34 cellular contexts compared by ENCODE assay signal in genomic region chr5:88772047-88772446, GRCh38.
"Had no signal": no experiment of that assay in that cellular context is flagged by ENCODE, and none has a peak within 500 bp of the region (broad histone marks: within the 10 kb centered on the region; RNA-seq: fewer than 3 reads in every experiment).

No MANE protein-coding gene starts in this region.

- H2AFZ ChIP-seq: PC-9 had no signal

- H3K4me2 ChIP-seq: PC-9 had no signal

- H3K27me3 Mint-ChIP-seq: activated CD4-positive, alpha-beta memory T cell treated with anti-CD3 and anti-CD28 coated beads, Interleukin-2, amount 10 ng/mL, durations not matched to agents 7 days and 5 days; brain had no signal

- FAIRE-seq: RCC 7860 had no signal

- H3K4me3 ChIP-seq: PC-9 had no signal

- H3K27ac ChIP-seq: PC-9, RWPE1, WERI-Rb-1 had no signal

- H3K9me3 Mint-ChIP-seq: activated CD4-positive, alpha-beta memory T cell treated with anti-CD3 and anti-CD28 coated beads, Interleukin-2, amount 10 ng/mL, durations not matched to agents 7 days and 5 days; activated naive CD4-positive, alpha-beta T cell treated with anti-CD3 and anti-CD28 coated beads, Interleukin-2, amount 10 ng/mL, durations not matched to agents 7 days and 5 days; brain had no signal

- H3K4me3 Mint-ChIP-seq: activated CD4-positive, alpha-beta memory T cell treated with anti-CD3 and anti-CD28 coated beads, Interleukin-2, amount 10 ng/mL, durations not matched to agents 7 days and 5 days; activated CD8-positive, alpha-beta memory T cell treated with anti-CD3 and anti-CD28 coated beads, Interleukin-2, amount 10 ng/mL, durations not matched to agents 7 days and 5 days; activated naive CD4-positive, alpha-beta T cell treated with anti-CD3 and anti-CD28 coated beads, Interleukin-2, amount 10 ng/mL, durations not matched to agents 7 days and 5 days; activated naive CD8-positive, alpha-beta T cell; activated naive CD8-positive, alpha-beta T cell treated with anti-CD3 and anti-CD28 coated beads, Interleukin-2, amount 50 U/mL, for 24 hours; brain had no signal

- H3K27ac Mint-ChIP-seq: activated CD4-positive, alpha-beta memory T cell treated with anti-CD3 and anti-CD28 coated beads, Interleukin-2, amount 10 ng/mL, durations not matched to agents 7 days and 5 days; activated CD8-positive, alpha-beta memory T cell treated with anti-CD3 and anti-CD28 coated beads, Interleukin-2, amount 10 ng/mL, durations not matched to agents 7 days and 5 days; activated naive CD4-positive, alpha-beta T cell treated with anti-CD3 and anti-CD28 coated beads, Interleukin-2, amount 10 ng/mL, durations not matched to agents 7 days and 5 days; activated naive CD8-positive, alpha-beta T cell; activated naive CD8-positive, alpha-beta T cell treated with anti-CD3 and anti-CD28 coated beads, Interleukin-2, amount 50 U/mL, for 24 hours; brain had no signal

- H3K4me1 Mint-ChIP-seq: activated CD4-positive, alpha-beta memory T cell treated with anti-CD3 and anti-CD28 coated beads, Interleukin-2, amount 10 ng/mL, durations not matched to agents 7 days and 5 days; activated CD8-positive, alpha-beta memory T cell treated with anti-CD3 and anti-CD28 coated beads, Interleukin-2, amount 10 ng/mL, durations not matched to agents 7 days and 5 days; activated naive CD4-positive, alpha-beta T cell treated with anti-CD3 and anti-CD28 coated beads, Interleukin-2, amount 10 ng/mL, durations not matched to agents 7 days and 5 days; activated naive CD8-positive, alpha-beta T cell treated with anti-CD3 and anti-CD28 coated beads, Interleukin-2, amount 50 U/mL, for 24 hours had no signal

- H3K36me3 ChIP-seq: WERI-Rb-1 had no signal

- DNase-seq: activated CD4-positive, alpha-beta memory T cell treated with anti-CD3 and anti-CD28 coated beads, Interleukin-2, amount 10 ng/mL, durations not matched to agents 7 days and 5 days; activated CD4-positive, alpha-beta T cell treated with anti-CD3 and anti-CD28 coated beads for 1 hour; activated CD4-positive, alpha-beta T cell treated with anti-CD3 and anti-CD28 coated beads for 48 hours; activated CD4-positive, CD25-positive, alpha-beta regulatory T cell; activated CD8-positive, alpha-beta memory T cell treated with anti-CD3 and anti-CD28 coated beads for 24 hours; activated CD8-positive, alpha-beta memory T cell treated with anti-CD3 and anti-CD28 coated beads, Interleukin-2, amount 10 ng/mL, durations not matched to agents 7 days and 5 days; activated CD8-positive, alpha-beta memory T cell treated with anti-CD3 and anti-CD28 coated beads, Interleukin-2, amount 50 U/mL, for 48 hours; activated effector memory CD4-positive, alpha-beta T cell treated with Interleukin-2 at 50 U/mL for 16 hours; activated naive CD4-positive, alpha-beta T cell treated with anti-CD3 and anti-CD28 coated beads, Interleukin-2, amount 10 ng/mL, durations not matched to agents 7 days and 5 days; activated naive CD8-positive, alpha-beta T cell treated with anti-CD3 and anti-CD28 coated beads, Interleukin-2, amount 50 U/mL, for 24 hours; activated T-cell treated with anti-CD3 and anti-CD28 coated beads, Interleukin-2, amount 50 U/mL, for 48 hours; anterior cingulate cortex; Karpas-422; KBM-7; NCI-H1105; NCI-H1417 treated with DMSO at 0.1 percent for 48 hours; NCI-H187 treated with DMSO at 0.1 percent for 48 hours; NCI-H2081 treated with DMSO at 0.1 percent for 48 hours; NCI-H345; NCI-H524 treated with DMSO at 0.1 percent for 48 hours; NCI-H748 treated with DMSO at 0.1 percent for 48 hours; NK-92 treated with Interleukin-12 subunit alpha and Interleukin-12 subunit beta, amount 100 ng/mL, for 24 hours; PC-9; SIG-M5; SW 1271; T-helper 1 cell; T1000; WERI-Rb-1 had no signal

- H3K36me3 Mint-ChIP-seq: activated CD8-positive, alpha-beta memory T cell treated with anti-CD3 and anti-CD28 coated beads, Interleukin-2, amount 10 ng/mL, durations not matched to agents 7 days and 5 days; activated naive CD4-positive, alpha-beta T cell treated with anti-CD3 and anti-CD28 coated beads, Interleukin-2, amount 10 ng/mL, durations not matched to agents 7 days and 5 days; activated naive CD8-positive, alpha-beta T cell had no signal

- ATAC-seq: activated CD8-positive, alpha-beta memory T cell treated with anti-CD3 and anti-CD28 coated beads, Interleukin-2, amount 10 ng/mL, durations not matched to agents 7 days and 5 days; activated naive CD8-positive, alpha-beta T cell treated with anti-CD3 and anti-CD28 coated beads, Interleukin-2, amount 50 U/mL, for 24 hours; Right ventricle myocardium inferior; SK-N-SH treated with all-trans-retinoic acid at 6 μM for 48 hours had no signal
